5 cellular contexts compared by ENCODE assay signal in the genomic region with DNA sequence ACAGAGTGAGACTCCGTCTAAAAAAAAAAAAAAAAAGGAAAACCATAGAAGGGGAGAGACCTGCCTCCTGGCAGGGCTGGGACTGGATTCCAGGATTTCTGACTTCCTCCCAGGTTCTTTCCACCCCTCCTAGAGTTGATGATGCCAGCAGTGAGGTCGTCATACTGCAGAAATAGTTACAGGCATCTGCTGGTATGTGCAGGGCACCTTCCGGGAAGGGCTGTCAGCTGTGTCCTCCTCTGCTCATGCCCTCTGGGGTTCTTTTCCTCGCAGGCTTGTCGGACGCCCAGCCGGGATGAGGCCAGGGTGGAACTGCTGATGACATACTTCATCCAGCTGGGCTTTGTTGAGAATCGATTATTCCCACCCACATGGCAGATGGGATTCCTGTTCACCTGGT.
DNase-seq lines count a peak whose midpoint lies in the region; ATAC-seq, FAIRE-seq and TF ChIP-seq lines count a peak whose summit lies in the region.
"Not testable (repeated sequence)": the region's sequence is repeated elsewhere in the genome, so short reads cannot be mapped to it uniquely, and the experiment has no call there.

No MANE protein-coding gene starts in this region.

- CTCF ChIA-PET in HepG2 (lab: Yijun Ruan, JAX; ENCODE audit: low intra/inter-chr PET ratio, low total read pairs) = not testable (repeated sequence)

- not testable (repeated sequence) for TF ChIP-seq RAD21 in HepG2 (CRISPR knock-in tag; IDR thresholded peaks at IDR 0.05)

- WGBS in heart right ventricle, 2 donors = no CpG with 5 or more reads among the region's 8 CpGs
- WGBS in HepG2 (ENCODE audit: low lambda C conversion rate) = no CpG with 5 or more reads among the region's 8 CpGs

- not testable (repeated sequence) for H3K36me3 ChIP-seq in heart right ventricle; HepG2 (replicated peaks in 1 of 2; ENCODE audit: control insufficient read depth in 1 of 2, insufficient read depth in 2 of 2, low read length in 2 of 2); upper lobe of right lung

- TF ChIP-seq POLR2A in HepG2 (IDR thresholded peaks at IDR 0.05; ENCODE audit: insufficient read depth in 1 of 2, low read depth in 2 of 2, low read length in 2 of 2) = not testable (repeated sequence)

- intact Hi-C loops in Right ventricle myocardium superior (cut with DNase I); heart right ventricle (cut with DNase I); HepG2 (cut with micrococcal nuclease; ENCODE audit: unreplicated experiment); upper lobe of right lung (cut with DNase I): not testable (repeated sequence)

- H3K9ac ChIP-seq in HepG2 (ENCODE audit: insufficient read depth, low read depth, low read length) = not testable (repeated sequence)

- H3K79me2 ChIP-seq in HepG2 (ENCODE audit: insufficient read depth, low read length) = not testable (repeated sequence)

- not testable (repeated sequence) for H2AFZ ChIP-seq in HepG2 (ENCODE audit: low read length)

- not testable (repeated sequence) for H3K9me3 ChIP-seq in heart right ventricle; HepG2 (ENCODE audit: low read length); upper lobe of right lung

- POLR2A ChIA-PET in HepG2 (lab: Yijun Ruan, JAX) = not testable (repeated sequence)

- not testable (repeated sequence) for TF ChIP-seq CTCF in heart right ventricle (IDR thresholded peaks at IDR 0.05); HepG2 (CRISPR knock-in tag; IDR thresholded peaks at IDR 0.05); upper lobe of right lung (IDR thresholded peaks at IDR 0.05)

- H3K4me2 ChIP-seq in HepG2 (ENCODE audit: low read depth, low read length) = not testable (repeated sequence)

- FAIRE-seq in HepG2 (lab: Jason Lieb, UNC) = not testable (repeated sequence)

- not testable (repeated sequence) for H3K4me1 ChIP-seq in heart right ventricle; HepG2 (ENCODE audit: insufficient read depth, low read length); upper lobe of right lung

- H3K27ac ChIP-seq in heart right ventricle; HepG2 (ENCODE audit: extremely low read length, insufficient read depth, low read length); upper lobe of right lung: not testable (repeated sequence)

- H3K27me3 ChIP-seq in heart right ventricle; HepG2 (ENCODE audit: control insufficient read depth in 1 of 2, insufficient read depth in 2 of 2, low read length in 2 of 2); upper lobe of right lung: not testable (repeated sequence)

- not testable (repeated sequence) for BruUV-seq in HepG2 (replicated peaks; lab: Mats Ljungman, UMichigan)

- ATAC-seq in esophagus mucosa (peak; percentile 21), Right ventricle myocardium superior (ENCODE audit: poor library complexity) (peak; percentile 92), heart right ventricle (peak; percentile 58 to 99 (median 91)), HepG2 (peak; percentile 44), upper lobe of right lung (peak; percentile 44)

- H4K20me1 ChIP-seq in HepG2 (ENCODE audit: insufficient read depth, low read length) = not testable (repeated sequence)

- not testable (repeated sequence) for TF ChIP-seq EP300 in HepG2 (IDR thresholded peaks at IDR 0.05; ENCODE audit: low read depth in 2 of 2, low read length in 2 of 2); HepG2 (CRISPR knock-in tag; IDR thresholded peaks at IDR 0.05; ENCODE audit: borderline replicate concordance)

- H3K4me3 ChIP-seq in heart right ventricle; HepG2 (replicated peaks in 1 of 3; ENCODE audit: insufficient read depth in 1 of 3, low read depth in 2 of 3, low read length in 3 of 3); upper lobe of right lung: not testable (repeated sequence)

- DNase-seq in Right ventricle myocardium superior; heart right ventricle; HepG2 (ENCODE audit: low spot score); upper lobe of right lung: not testable (repeated sequence)

- in situ Hi-C loops in HepG2 (cut with HindIII; ENCODE audit: extremely low pct_ligation_motif_present, low pct_unique_long_range_greater_than_20kb) = not testable (repeated sequence)

Comparison
In these comparisons a context has a peak if more than half of its experiments do, and no peak if none do; other contexts are left out.
1. ATAC-seq: peak in every context shown above with its lines; median percentile 92 in Right ventricle myocardium superior; 91 in heart right ventricle; 44 in HepG2; 44 in upper lobe of right lung; 21 in esophagus mucosa.